1 cellular context compared by ENCODE assay signal in the genomic region with DNA sequence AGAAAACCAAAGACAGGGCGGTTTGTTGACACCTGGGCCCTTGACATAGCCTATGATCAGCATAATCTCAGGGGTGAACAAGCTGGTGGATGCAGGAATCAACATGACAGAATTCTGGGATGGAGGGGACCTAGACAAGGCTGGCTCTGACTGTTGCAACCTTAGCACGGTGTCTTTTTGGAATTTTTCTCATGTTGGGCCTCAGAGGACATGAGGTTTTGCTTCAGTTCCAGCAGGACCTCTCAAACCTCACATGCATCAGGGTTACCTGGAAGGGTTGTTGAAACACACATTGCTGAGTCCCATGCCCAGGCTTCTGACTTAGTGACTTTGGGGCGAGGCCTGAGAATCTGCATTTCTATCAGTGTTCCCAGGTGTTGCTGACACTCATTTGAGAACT.
TF ChIP-seq lines count a peak whose summit lies in the region.

No MANE protein-coding gene starts in this region.

TF ChIP-seq in H1, 55 proteins besides CTCF, POLR2A, EP300 and RAD21 (continued from another document):
- TF ChIP-seq CBX5 (IDR thresholded peaks at IDR 0.05; ENCODE audit: low read depth, low read length) (no peak), MAFK (IDR thresholded peaks at IDR 0.05; ENCODE audit: low read depth, low read length) (no peak), ZNF274 (IDR thresholded peaks at IDR 0.05; ENCODE audit: borderline replicate concordance, extremely low read depth, low read length) (no peak), CREB1 (IDR thresholded peaks at IDR 0.05) (no peak), CBX8 (IDR thresholded peaks at IDR 0.05; ENCODE audit: borderline replicate concordance, low read depth, low read length) (no peak), ASH2L (IDR thresholded peaks at IDR 0.05; ENCODE audit: low read length) (no peak), TAF1 (IDR thresholded peaks at IDR 0.05; ENCODE audit: low read depth, low read length) (no peak), SAP30 (IDR thresholded peaks at IDR 0.05; ENCODE audit: insufficient read depth, insufficient replicate concordance, low read length) (no peak), FOSL1 (IDR thresholded peaks at IDR 0.05; ENCODE audit: insufficient read depth, low read depth, low read length) (no peak), SIN3A (conservative IDR thresholded peaks at IDR 0.05 in 1 of 2, IDR thresholded peaks at IDR 0.05 in 1 of 2; ENCODE audit: low read depth in 1 of 2, low read length in 2 of 2) (no peak), SIRT6 (IDR thresholded peaks at IDR 0.05; ENCODE audit: low read length) (no peak)
- TF ChIP-seq, protein P1, sequence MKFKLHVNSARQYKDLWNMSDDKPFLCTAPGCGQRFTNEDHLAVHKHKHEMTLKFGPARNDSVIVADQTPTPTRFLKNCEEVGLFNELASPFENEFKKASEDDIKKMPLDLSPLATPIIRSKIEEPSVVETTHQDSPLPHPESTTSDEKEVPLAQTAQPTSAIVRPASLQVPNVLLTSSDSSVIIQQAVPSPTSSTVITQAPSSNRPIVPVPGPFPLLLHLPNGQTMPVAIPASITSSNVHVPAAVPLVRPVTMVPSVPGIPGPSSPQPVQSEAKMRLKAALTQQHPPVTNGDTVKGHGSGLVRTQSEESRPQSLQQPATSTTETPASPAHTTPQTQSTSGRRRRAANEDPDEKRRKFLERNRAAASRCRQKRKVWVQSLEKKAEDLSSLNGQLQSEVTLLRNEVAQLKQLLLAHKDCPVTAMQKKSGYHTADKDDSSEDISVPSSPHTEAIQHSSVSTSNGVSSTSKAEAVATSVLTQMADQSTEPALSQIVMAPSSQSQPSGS (IDR thresholded peaks at IDR 0.05; ENCODE audit: low read length): no peak
- TF ChIP-seq, protein P2, sequence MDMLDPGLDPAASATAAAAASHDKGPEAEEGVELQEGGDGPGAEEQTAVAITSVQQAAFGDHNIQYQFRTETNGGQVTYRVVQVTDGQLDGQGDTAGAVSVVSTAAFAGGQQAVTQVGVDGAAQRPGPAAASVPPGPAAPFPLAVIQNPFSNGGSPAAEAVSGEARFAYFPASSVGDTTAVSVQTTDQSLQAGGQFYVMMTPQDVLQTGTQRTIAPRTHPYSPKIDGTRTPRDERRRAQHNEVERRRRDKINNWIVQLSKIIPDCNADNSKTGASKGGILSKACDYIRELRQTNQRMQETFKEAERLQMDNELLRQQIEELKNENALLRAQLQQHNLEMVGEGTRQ (IDR thresholded peaks at IDR 0.05; ENCODE audit: low read length): no peak
